Comparison of ENCODE assay signal across 16 cellular contexts in the genomic region with DNA sequence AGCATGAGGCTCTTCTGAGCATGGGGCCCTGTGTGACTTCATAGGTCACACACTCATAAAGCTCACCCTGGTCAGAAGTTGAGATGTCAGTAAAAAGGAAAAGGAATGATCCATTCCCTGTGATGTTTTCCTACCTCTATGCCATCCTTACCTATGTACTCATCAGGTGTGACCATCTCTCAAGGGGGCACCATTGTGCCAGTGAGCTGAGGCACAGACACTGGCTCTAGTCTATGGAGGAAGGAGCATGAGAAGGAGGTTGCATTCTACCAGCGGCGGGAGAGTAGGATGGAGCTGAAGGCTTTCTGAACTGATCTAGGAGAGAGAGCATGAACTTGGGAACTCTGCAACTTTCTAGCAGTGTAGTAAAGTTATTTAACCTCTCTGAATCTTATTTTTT.
DNase-seq lines count a peak whose midpoint lies in the region; ATAC-seq, FAIRE-seq and TF ChIP-seq lines count a peak whose summit lies in the region.
"Had no signal": no experiment of that assay in that cellular context is flagged by ENCODE, and none has a peak within 500 bp of the region (broad histone marks: within the 10 kb centered on the region; RNA-seq: fewer than 3 reads in every experiment).

No MANE protein-coding gene starts in this region.

- BruUV-seq in GM12878 (replicated peaks; lab: Mats Ljungman, UMichigan): no TSS peak

- H2AFZ ChIP-seq in GM12878 (ENCODE audit: control insufficient read depth, low read depth, low read length): no peak overlapping the region
- peak overlapping the region; percentile 19 for H2AFZ ChIP-seq in smooth muscle cell (ENCODE audit: low read depth)

- CTCF ChIA-PET in GM12878 (lab: Yijun Ruan, JAX): interaction anchor here (1.8 kb wide), 1 partner anchor 17 kb away, joined by 4 read pairs; no protein-coding TSS in a partner anchor

- no peak overlapping the region for H3K27ac Mint-ChIP-seq in activated T-helper 2 cell treated with anti-CD3 and anti-CD28 coated beads, Interferon-gamma antibody, Interleukin-2, Interleukin-4, amounts not matched to agents 10 μg/mL and 5 μg/mL and 100 μg/mL, durations not matched to agents 14 hours and 24 hours and 36 hours
- H3K27ac Mint-ChIP-seq: CD4-positive, alpha-beta memory T cell had no signal

- H4K20me1 ChIP-seq in GM12878 (ENCODE audit: control insufficient read depth, insufficient read depth) (no peaks in the 10 kb centered on the region), smooth muscle cell (ENCODE audit: low read depth) (no peaks in the 10 kb centered on the region)

- H3K27me3 Mint-ChIP-seq in activated T-helper 2 cell treated with anti-CD3 and anti-CD28 coated beads, Interferon-gamma antibody, Interleukin-2, Interleukin-4, amounts not matched to agents 10 μg/mL and 5 μg/mL and 100 μg/mL, durations not matched to agents 14 hours and 24 hours and 36 hours (ENCODE audit: low read depth): peaks cover 6% of the 10 kb centered on the region
- H3K27me3 Mint-ChIP-seq: CD4-positive, alpha-beta memory T cell had no signal

- SMC1A ChIA-PET in GM12878 (lab: Charles Lee; ENCODE audit: uncharacterized antibody, unreplicated experiment): interaction anchor here (2.0 kb wide), 1 partner anchor 177 kb away, joined by 8 read pairs; no protein-coding TSS in a partner anchor

- no peak for TF ChIP-seq POLR2A in GM12878 (IDR thresholded peaks at IDR 0.05; ENCODE audit: low read depth, low read length)

- H3K79me2 ChIP-seq in GM12878 (ENCODE audit: control insufficient read depth, insufficient read depth, low read length): no peaks in the 10 kb centered on the region
- no peaks in the 10 kb centered on the region for H3K79me2 ChIP-seq in smooth muscle cell (ENCODE audit: low read depth)

- no peaks in the 10 kb centered on the region for H3K27me3 ChIP-seq in left ventricle myocardium inferior (ENCODE audit: low read depth)
- H3K27me3 ChIP-seq in GM12878 (replicated peaks in 1 of 2; ENCODE audit: control insufficient read depth in 2 of 2, insufficient read depth in 2 of 2, low read length in 1 of 2): no peaks in the 10 kb centered on the region
- H3K27me3 ChIP-seq in smooth muscle cell (ENCODE audit: low read depth): no peaks in the 10 kb centered on the region
- H3K27me3 ChIP-seq: BE2C had no signal

- no peak for DNase-seq in left ventricle myocardium inferior
- DNase-seq in left ventricle myocardium superior: no peak
- peak; percentile 23 for DNase-seq in M059J (ENCODE audit: low read depth)
- no peak for DNase-seq in GM12878 (ENCODE audit: low read depth, low spot score)
- no peak for DNase-seq in smooth muscle cell (lab: John Stamatoyannopoulos, UW; ENCODE audit: unreplicated experiment)
- DNase-seq in SW480 (ENCODE audit: low spot score): no peak
- DNase-seq in activated T-helper 2 cell treated with anti-CD3 and anti-CD28 coated beads, Interferon-gamma antibody, Interleukin-2, Interleukin-4, amounts not matched to agents 10 μg/mL and 5 μg/mL and 100 μg/mL, durations not matched to agents 14 hours and 24 hours and 36 hours (ENCODE audit: low spot score): no peak
- no peak for DNase-seq in stimulated activated naive CD4-positive, alpha-beta T cell treated with Interleukin-2 at 50 U/mL for 16 hours (lab: John Stamatoyannopoulos, UW)
- DNase-seq: BE2C; CD4-positive, alpha-beta memory T cell; DND-41; GF-D8; NCI-H1436 treated with DMSO at 0.1 percent for 48 hours; NCI-H2081; NCI-H524; Right ventricle myocardium superior had no signal

- TF ChIP-seq CTCF in left ventricle myocardium inferior (IDR thresholded peaks at IDR 0.05; ENCODE audit: borderline replicate concordance) (no peak), GM12878 (IDR thresholded peaks at IDR 0.05 in 2 of 3, conservative IDR thresholded peaks at IDR 0.05 in 1 of 3; ENCODE audit: control insufficient read depth in 2 of 3, extremely low read depth in 1 of 3, insufficient read depth in 1 of 3, low read depth in 3 of 3, low read length in 3 of 3) (0 out of 6 replicates have a peak, but pooled peaks of 1 of the 3 experiments have one; percentile 7), smooth muscle cell (IDR thresholded peaks at IDR 0.05; ENCODE audit: borderline replicate concordance, insufficient read depth, poor library complexity, severe bottlenecking) (no peak)

- H3K4me3 Mint-ChIP-seq in activated T-helper 2 cell treated with anti-CD3 and anti-CD28 coated beads, Interferon-gamma antibody, Interleukin-2, Interleukin-4, amounts not matched to agents 10 μg/mL and 5 μg/mL and 100 μg/mL, durations not matched to agents 14 hours and 24 hours and 36 hours (ENCODE audit: low read depth): no peak overlapping the region
- H3K4me3 Mint-ChIP-seq: CD4-positive, alpha-beta memory T cell had no signal

- H3K9me3 ChIP-seq in left ventricle myocardium inferior (replicated peaks) (peaks cover 8% of the 10 kb centered on the region), GM12878 (replicated peaks; ENCODE audit: control insufficient read depth, insufficient read depth, low read length) (no peaks in the 10 kb centered on the region; the same call in 2 of the 3 replicates), smooth muscle cell (replicated peaks; ENCODE audit: low read depth) (no peaks in the 10 kb centered on the region)
- H3K9me3 ChIP-seq: BE2C had no signal

- RAD21 ChIA-PET in GM12878 (lab: Charles Lee; ENCODE audit: unreplicated experiment): interaction anchor here (0.6 to 1.2 kb wide), 2 partner anchors 135 to 152 kb away, joined by 3 read pairs; no protein-coding TSS in a partner anchor

- in situ Hi-C loops in GM12878 (cut with MboI): no loop called here

- no peaks in the 10 kb centered on the region for H3K4me1 Mint-ChIP-seq in activated T-helper 2 cell treated with anti-CD3 and anti-CD28 coated beads, Interferon-gamma antibody, Interleukin-2, Interleukin-4, amounts not matched to agents 10 μg/mL and 5 μg/mL and 100 μg/mL, durations not matched to agents 14 hours and 24 hours and 36 hours (ENCODE audit: low read depth)
- H3K4me1 Mint-ChIP-seq: CD4-positive, alpha-beta memory T cell had no signal

- no peak for FAIRE-seq in GM12878 (lab: Jason Lieb, UNC)

- no peak overlapping the region for H3K9ac ChIP-seq in GM12878 (ENCODE audit: control insufficient read depth, insufficient read depth, low read length)
- H3K9ac ChIP-seq in smooth muscle cell (ENCODE audit: low read depth): no peak overlapping the region

- POLR2A ChIA-PET in GM12878 (lab: Charles Lee): interaction anchor here (0.5 kb wide), 1 partner anchor 105 kb away, joined by 5 read pairs; no protein-coding TSS in a partner anchor

- H3K36me3 Mint-ChIP-seq in activated T-helper 2 cell treated with anti-CD3 and anti-CD28 coated beads, Interferon-gamma antibody, Interleukin-2, Interleukin-4, amounts not matched to agents 10 μg/mL and 5 μg/mL and 100 μg/mL, durations not matched to agents 14 hours and 24 hours and 36 hours (ENCODE audit: low read depth): peaks cover 4% of the 10 kb centered on the region

- peak; percentile 17; the same call in 1 of the 2 replicates for TF ChIP-seq RAD21 in GM12878 (IDR thresholded peaks at IDR 0.05; ENCODE audit: insufficient read depth, low read depth, low read length)

- H3K4me3 ChIP-seq in left ventricle myocardium inferior: no peak overlapping the region
- no peak overlapping the region for H3K4me3 ChIP-seq in GM12878
- no peak overlapping the region for H3K4me3 ChIP-seq in smooth muscle cell

- TF ChIP-seq EP300 in GM12878 (IDR thresholded peaks at IDR 0.05; ENCODE audit: borderline replicate concordance in 1 of 2, control insufficient read depth in 1 of 2, low read depth in 2 of 2, low read length in 2 of 2): no peak

- H3K4me2 ChIP-seq in GM12878 (ENCODE audit: control insufficient read depth, insufficient read depth): no peak overlapping the region
- H3K4me2 ChIP-seq in smooth muscle cell: peak overlapping the region; percentile 29

- WGBS in GM12878 (ENCODE audit: insufficient coverage, insufficient replicate concordance, low lambda C conversion rate, missing lambda C conversion rate): 60% methylated on average over 2 of the region's 2 CpGs
- WGBS in smooth muscle cell (ENCODE audit: low lambda C conversion rate): 97% methylated on average over 2 of the region's 2 CpGs

- H3K27ac ChIP-seq in left ventricle myocardium inferior (replicated peaks) (peak overlapping the region; percentile 20), GM12878 (ENCODE audit: control insufficient read depth, insufficient read depth) (no peak overlapping the region), smooth muscle cell (ENCODE audit: low read depth) (no peak overlapping the region)

- intact Hi-C loops in left ventricle myocardium inferior (cut with micrococcal nuclease) (no loop called here), left ventricle myocardium superior (cut with micrococcal nuclease) (no loop called here), GM12878 (cut with micrococcal nuclease; ENCODE audit: unreplicated experiment) (no loop called here)
- intact Hi-C loops in activated T-helper 2 cell treated with anti-CD3 and anti-CD28 coated beads, Interferon-gamma antibody, Interleukin-2, Interleukin-4, amounts not matched to agents 10 μg/mL and 5 μg/mL and 100 μg/mL, durations not matched to agents 14 hours and 24 hours and 36 hours (cut with micrococcal nuclease): no loop called here

- H3K9me3 Mint-ChIP-seq in activated T-helper 2 cell treated with anti-CD3 and anti-CD28 coated beads, Interferon-gamma antibody, Interleukin-2, Interleukin-4, amounts not matched to agents 10 μg/mL and 5 μg/mL and 100 μg/mL, durations not matched to agents 14 hours and 24 hours and 36 hours: no peaks in the 10 kb centered on the region

- ATAC-seq in left ventricle myocardium superior: no peak
- no peak for ATAC-seq in GM12878

- peaks cover 44% of the 10 kb centered on the region for H3K4me1 ChIP-seq in left ventricle myocardium inferior
- no peaks in the 10 kb centered on the region for H3K4me1 ChIP-seq in GM12878 (ENCODE audit: control insufficient read depth, insufficient read depth, low read length)
- peaks cover 16% of the 10 kb centered on the region for H3K4me1 ChIP-seq in smooth muscle cell (ENCODE audit: low read depth)

- H3K36me3 ChIP-seq in left ventricle myocardium inferior (peaks cover 11% of the 10 kb centered on the region), GM12878 (ENCODE audit: control insufficient read depth in 2 of 2, insufficient read depth in 2 of 2, low read length in 1 of 2) (no peaks in the 10 kb centered on the region; a peak in 1 of 4 replicates), smooth muscle cell (ENCODE audit: low read depth) (no peaks in the 10 kb centered on the region)
- H3K36me3 ChIP-seq: BE2C had no signal

- peaks cover 8% of the 10 kb centered on the region for H3F3A ChIP-seq in smooth muscle cell (ENCODE audit: low read depth)

TF ChIP-seq in GM12878, 131 proteins besides CTCF, POLR2A, EP300 and RAD21:
- TF ChIP-seq CHD2 (IDR thresholded peaks at IDR 0.05; ENCODE audit: borderline replicate concordance, low read depth, low read length) (no peak), ZNF384 (IDR thresholded peaks at IDR 0.05; ENCODE audit: borderline replicate concordance, low read depth, low read length) (no peak), PML (IDR thresholded peaks at IDR 0.05; ENCODE audit: low read length) (no peak), SMC3 (IDR thresholded peaks at IDR 0.05; ENCODE audit: borderline replicate concordance, low read length) (0 out of 2 replicates have a peak, but pooled peaks have one; percentile 11), WRNIP1 (IDR thresholded peaks at IDR 0.05; ENCODE audit: borderline replicate concordance, low read depth, low read length) (no peak), FOXK2 (IDR thresholded peaks at IDR 0.05) (no peak)
